In genomic region chr19:57754091-57754673, GRCh38 we compare ENCODE assay signal across 24 cellular contexts. TPM values are rescaled to one million over a fixed set of nuclear protein-coding genes. Genes with fewer than 3 reads are reported as not detected.
DNase-seq lines count a peak whose midpoint lies in the region; ATAC-seq, FAIRE-seq and TF ChIP-seq lines count a peak whose summit lies in the region.
"Had no signal": no experiment of that assay in that cellular context is flagged by ENCODE, and none has a peak within 500 bp of the region (broad histone marks: within the 10 kb centered on the region; RNA-seq: fewer than 3 reads in every experiment).

No MANE protein-coding gene starts in this region.

- H4K20me1 ChIP-seq in PC-3 (ENCODE audit: low read length), result no peaks in the 10 kb centered on the region

- no peak overlapping the region for H3K27ac ChIP-seq in CD8-positive, alpha-beta memory T cell (ENCODE audit: low read depth, low read length)
- H3K27ac ChIP-seq in PC-3 (ENCODE audit: low read length), result no peak overlapping the region
- H3K27ac ChIP-seq in duodenal mucosa (ENCODE audit: low read depth, low read length), result no peak overlapping the region

- TSS peak; percentile 3 for BruUV-seq in PC-3 (replicated peaks; lab: Mats Ljungman, UMichigan)

- peak overlapping the region; percentile 12 for H3K4me3 ChIP-seq in CD8-positive, alpha-beta memory T cell (ENCODE audit: low read length)
- no peak overlapping the region for H3K4me3 ChIP-seq in PC-3 (ENCODE audit: low read length)
- H3K4me3 ChIP-seq in duodenal mucosa (ENCODE audit: low read depth in 1 of 2, low read length in 2 of 2), result peak overlapping the region; percentile 11 to 23

- DNase-seq in CD8-positive, alpha-beta memory T cell, result no peak
- DNase-seq in PC-3, result no peak
- no peak for DNase-seq in urothelium cell line (ENCODE audit: low spot score)
- DNase-seq in RKO (ENCODE audit: low spot score), result no peak
- no peak for DNase-seq in ACHN
- DNase-seq: CD4-positive, alpha-beta memory T cell; DMS53; GF-D8; GOT3; HCEC 1CT; Kasumi-1; NCI-H1417; NCI-H1694 treated with DMSO at 0.1 percent for 48 hours; NCI-H2081 treated with DMSO at 0.1 percent for 48 hours; NCI-H2171 treated with DMSO at 0.1 percent for 48 hours; NCI-H526; RPMI8226; SHP77; T-helper 17 cell had no signal

- no peak overlapping the region for H3K27ac Mint-ChIP-seq in CD8-positive, alpha-beta memory T cell
- H3K27ac Mint-ChIP-seq: CD4-positive, alpha-beta memory T cell; T-helper 17 cell had no signal

- H3K4me1 ChIP-seq in CD8-positive, alpha-beta memory T cell (ENCODE audit: insufficient read depth, low read length), result no peaks in the 10 kb centered on the region
- no peaks in the 10 kb centered on the region for H3K4me1 ChIP-seq in PC-3 (ENCODE audit: insufficient read depth, low read length)
- H3K4me1 ChIP-seq in duodenal mucosa (ENCODE audit: control insufficient read depth in 1 of 2, insufficient read depth in 2 of 2, low read length in 2 of 2), result peaks cover 0 to 2% of the 10 kb centered on the region in 2 donors

- H3K36me3 Mint-ChIP-seq in CD8-positive, alpha-beta memory T cell, result peaks cover 53 to 97% (median 96%) of the 10 kb centered on the region in 3 donors

- H2AFZ ChIP-seq in PC-3 (ENCODE audit: low read length), result no peak overlapping the region

- intact Hi-C loops in PC-3 (cut with micrococcal nuclease), result no loop called here

- H3K79me2 ChIP-seq in PC-3 (ENCODE audit: low read length), result peaks cover 13% of the 10 kb centered on the region

- no peak overlapping the region for H3K9ac ChIP-seq in PC-3 (ENCODE audit: low read length)
- no peak overlapping the region for H3K9ac ChIP-seq in duodenal mucosa (ENCODE audit: low read depth in 1 of 2, low read length in 2 of 2)

- POLR2A ChIA-PET in CD8-positive, alpha-beta memory T cell (lab: Charles Lee), result no interaction called here
- POLR2A ChIA-PET in PC-3 (lab: Charles Lee; ENCODE audit: unreplicated experiment), result no interaction called here

- no peaks in the 10 kb centered on the region for H3K27me3 Mint-ChIP-seq in CD8-positive, alpha-beta memory T cell
- H3K27me3 Mint-ChIP-seq: CD4-positive, alpha-beta memory T cell; T-helper 17 cell had no signal

- TF ChIP-seq CTCF in PC-3 (conservative IDR thresholded peaks at IDR 0.05; ENCODE audit: low read depth, low read length), result no peak

- peaks cover 87% of the 10 kb centered on the region for H3K9me3 ChIP-seq in CD8-positive, alpha-beta memory T cell (ENCODE audit: low read length)
- H3K9me3 ChIP-seq in PC-3 (ENCODE audit: low read length), result peaks cover 14% of the 10 kb centered on the region
- peaks cover 63 to 77% of the 10 kb centered on the region in 2 donors for H3K9me3 ChIP-seq in duodenal mucosa (ENCODE audit: control insufficient read depth in 1 of 2, low read length in 2 of 2)

- no peaks in the 10 kb centered on the region for H3K9me2 ChIP-seq in PC-3 (replicated peaks; ENCODE audit: low read length)

- H3K4me2 ChIP-seq in PC-3 (ENCODE audit: low read length), result no peak overlapping the region

- H3K36me3 ChIP-seq in CD8-positive, alpha-beta memory T cell (ENCODE audit: insufficient read depth, low read length), result peaks cover 62% of the 10 kb centered on the region
- H3K36me3 ChIP-seq in PC-3 (ENCODE audit: low read depth, low read length), result peaks cover 92% of the 10 kb centered on the region
- H3K36me3 ChIP-seq in duodenal mucosa (ENCODE audit: control insufficient read depth in 1 of 2, insufficient read depth in 2 of 2, low read length in 2 of 2), result peaks cover 78 to 98% of the 10 kb centered on the region in 2 donors

- CTCF ChIA-PET in CD8-positive, alpha-beta memory T cell (lab: Charles Lee), result no interaction called here
- CTCF ChIA-PET in PC-3 (lab: Charles Lee), result no interaction called here

- peaks cover 6 to 27% (median 12%) of the 10 kb centered on the region in 3 donors for H3K4me1 Mint-ChIP-seq in CD8-positive, alpha-beta memory T cell
- H3K4me1 Mint-ChIP-seq: T-helper 17 cell had no signal

- H3K9me3 Mint-ChIP-seq in CD8-positive, alpha-beta memory T cell, result peaks cover 30 to 95% (median 85%) of the 10 kb centered on the region in 5 donors

- in situ Hi-C loops in ACHN (cut with HindIII; ENCODE audit: low pct_ligation_motif_present, low pct_unique_long_range_greater_than_20kb, low sequenced_read_pairs), result no loop called here

- peak; percentile 5 for FAIRE-seq in urothelium cell line (lab: Jason Lieb, UNC)
- FAIRE-seq: D721Med had no signal

- H3K4me3 Mint-ChIP-seq in CD8-positive, alpha-beta memory T cell, result no peak overlapping the region
- H3K4me3 Mint-ChIP-seq: T-helper 17 cell had no signal

- ATAC-seq in PC-3, result no peak
- ATAC-seq in GM21576 (IDR thresholded peaks at IDR 0.05; ENCODE audit: unreplicated experiment), result no peak
- ATAC-seq: T-helper 17 cell had no signal

- no peaks in the 10 kb centered on the region for H3F3A ChIP-seq in PC-3 (ENCODE audit: low read length, unreplicated experiment)

- H3K27me3 ChIP-seq in CD8-positive, alpha-beta memory T cell (ENCODE audit: insufficient read depth, low read length, poor library complexity, severe bottlenecking), result no peaks in the 10 kb centered on the region
- H3K27me3 ChIP-seq in PC-3 (ENCODE audit: low read length) (no peaks in the 10 kb centered on the region), duodenal mucosa (ENCODE audit: control insufficient read depth in 1 of 2, insufficient read depth in 2 of 2, low read length in 2 of 2) (no peaks in the 10 kb centered on the region)

RNA-seq across cellular contexts. Expression of gene ZNF776, which starts 7.6 kb away (rescaled TPM):
- total RNA-seq in CD8-positive, alpha-beta memory T cell, result 10 to 100 TPM; 13.3 to 17.2 TPM
- polyA plus RNA-seq in CD8-positive, alpha-beta memory T cell, result 7.0 TPM
- total RNA-seq in PC-3 (2014; rRNA removed), result 14.1 and 17.3 TPM in 2 replicates

RNA-seq across cellular contexts. Expression of gene ZNF586, which starts 15.3 kb away (rescaled TPM):
- 10 to 100 TPM; 15.6 to 17.1 TPM for total RNA-seq in CD8-positive, alpha-beta memory T cell
- 18.6 TPM for polyA plus RNA-seq in CD8-positive, alpha-beta memory T cell
- total RNA-seq in PC-3 (2014; rRNA removed), result 13.1 and 13.2 TPM in 2 replicates

RNA-seq across cellular contexts. Expression of gene ZNF671, which starts 26.8 kb away (rescaled TPM):
- 10 to 100 TPM; 10.6 to 11.0 TPM for total RNA-seq in CD8-positive, alpha-beta memory T cell
- polyA plus RNA-seq in CD8-positive, alpha-beta memory T cell, result 24.3 TPM
- 2.3 and 4.2 TPM in 2 replicates for total RNA-seq in PC-3 (2014; rRNA removed)

RNA-seq across cellular contexts. Expression of gene ZNF154, which starts 45.2 kb away (rescaled TPM):
- total RNA-seq in CD8-positive, alpha-beta memory T cell, result 1 to 10 TPM; 6.5 to 7.7 TPM
- 2.2 TPM for polyA plus RNA-seq in CD8-positive, alpha-beta memory T cell
- total RNA-seq in PC-3 (2014; rRNA removed), result 0.46 TPM in 1 of 2 replicates, not detected in the other
- total RNA-seq: MCF 10A, OCI-LY7 had no signal
